In genomic region chr22:38240734-38241252, GRCh38 we compare ENCODE assay signal across 8 cellular contexts. TPM values are rescaled to one million over a fixed set of nuclear protein-coding genes. Genes with fewer than 3 reads are reported as not detected.
DNase-seq lines count a peak whose midpoint lies in the region; ATAC-seq, FAIRE-seq and TF ChIP-seq lines count a peak whose summit lies in the region.

No MANE protein-coding gene starts in this region.

- no peaks in the 10 kb centered on the region for H3K79me2 ChIP-seq in keratinocyte (ENCODE audit: control insufficient read depth, insufficient read depth, low read length)

- no peak for ATAC-seq in activated naive CD4-positive, alpha-beta T cell treated with anti-CD3 and anti-CD28 coated beads, Interleukin-2, amount 50 U/mL, for 72 hours
- no peak for ATAC-seq in GM18519 (IDR thresholded peaks at IDR 0.05; ENCODE audit: low FRiP score, unreplicated experiment)

- no peaks in the 10 kb centered on the region for H3K4me1 Mint-ChIP-seq in activated naive CD4-positive, alpha-beta T cell treated with anti-CD3 and anti-CD28 coated beads, Interleukin-2, amount 10 ng/mL, durations not matched to agents 7 days and 5 days

- H3K4me3 ChIP-seq in astrocyte of the spinal cord (ENCODE audit: low read depth, low read length) (no peak overlapping the region), keratinocyte (ENCODE audit: control insufficient read depth in 2 of 3, extremely low read depth in 1 of 3, insufficient read depth in 2 of 3, low read depth in 1 of 3, low read length in 3 of 3) (no peak overlapping the region)

- no peaks in the 10 kb centered on the region for H3K27me3 Mint-ChIP-seq in activated naive CD4-positive, alpha-beta T cell treated with anti-CD3 and anti-CD28 coated beads, Interleukin-2, amount 10 ng/mL, durations not matched to agents 7 days and 5 days

- peaks cover 47% of the 10 kb centered on the region for H3K4me1 ChIP-seq in keratinocyte (ENCODE audit: control insufficient read depth, extremely low read depth, insufficient read depth, low read length)

- H3K9me3 Mint-ChIP-seq in activated naive CD4-positive, alpha-beta T cell treated with anti-CD3 and anti-CD28 coated beads, Interleukin-2, amount 50 U/mL, for 72 hours, result no peaks in the 10 kb centered on the region
- H3K9me3 Mint-ChIP-seq in activated naive CD4-positive, alpha-beta T cell treated with anti-CD3 and anti-CD28 coated beads, Interleukin-2, amount 10 ng/mL, durations not matched to agents 7 days and 5 days, result no peaks in the 10 kb centered on the region

- TF ChIP-seq CTCF in astrocyte of the spinal cord (IDR thresholded peaks at IDR 0.05; ENCODE audit: low read depth, low read length), result no peak
- no peak for TF ChIP-seq CTCF in keratinocyte (optimal IDR thresholded peaks at IDR 0.05 in 1 of 3, IDR thresholded peaks at IDR 0.05 in 1 of 3, conservative IDR thresholded peaks at IDR 0.05 in 1 of 3; ENCODE audit: extremely low read depth in 1 of 3, insufficient read depth in 2 of 3, low read length in 3 of 3)

- peak overlapping the region; percentile 89 for H3K27ac ChIP-seq in keratinocyte (ENCODE audit: control insufficient read depth, insufficient read depth, low read length)

- FAIRE-seq in keratinocyte (lab: Jason Lieb, UNC), result peak; percentile 97
- FAIRE-seq in urothelium cell line (lab: Jason Lieb, UNC), result peak; percentile 30

- no peaks in the 10 kb centered on the region for H3K36me3 Mint-ChIP-seq in activated naive CD4-positive, alpha-beta T cell treated with anti-CD3 and anti-CD28 coated beads, Interleukin-2, amount 50 U/mL, for 72 hours
- peaks cover 11% of the 10 kb centered on the region for H3K36me3 Mint-ChIP-seq in activated naive CD4-positive, alpha-beta T cell treated with anti-CD3 and anti-CD28 coated beads, Interleukin-2, amount 10 ng/mL, durations not matched to agents 7 days and 5 days

- H4K20me1 ChIP-seq in keratinocyte (ENCODE audit: control insufficient read depth, extremely low read depth, insufficient read depth, low read length), result no peaks in the 10 kb centered on the region

- dilution Hi-C loops in keratinocyte (cut with MboI; ENCODE audit: extremely low pct_ligation_motif_present, low sequenced_read_pairs), result no loop called here

- H3K9ac ChIP-seq in keratinocyte (ENCODE audit: control insufficient read depth, extremely low read depth, insufficient read depth, low read length), result peak overlapping the region; percentile 70

- no peaks in the 10 kb centered on the region for H3K27me3 ChIP-seq in keratinocyte (ENCODE audit: control insufficient read depth, extremely low read depth, insufficient read depth, low read length)

- in situ Hi-C loops in astrocyte of the spinal cord (cut with HindIII; ENCODE audit: low sequenced_read_pairs), result no loop called here

- no peak for DNase-seq in activated naive CD4-positive, alpha-beta T cell treated with anti-CD3 and anti-CD28 coated beads, Interleukin-2, amount 50 U/mL, for 72 hours (ENCODE audit: low spot score in 2 of 2)
- no peak for DNase-seq in activated naive CD4-positive, alpha-beta T cell treated with anti-CD3 and anti-CD28 coated beads, Interleukin-2, amount 10 ng/mL, durations not matched to agents 7 days and 5 days
- peak; percentile 95 for DNase-seq in astrocyte of the spinal cord (ENCODE audit: low read depth, low spot score)
- no peak for DNase-seq in keratinocyte (ENCODE audit: low read depth, low spot score)
- peak; percentile 90 for DNase-seq in urothelium cell line (ENCODE audit: low spot score)
- DNase-seq in posterior vena cava (ENCODE audit: low spot score), result no peak
- DNase-seq in T-helper 2 cell, result no peak

- peaks cover 9 to 20% of the 10 kb centered on the region in 2 experiments for H3K36me3 ChIP-seq in keratinocyte (ENCODE audit: control insufficient read depth in 2 of 2, extremely low read depth in 1 of 2, insufficient read depth in 2 of 2, low read length in 2 of 2)

- no peaks in the 10 kb centered on the region for H3K9me3 ChIP-seq in keratinocyte (ENCODE audit: control insufficient read depth, low read depth, low read length)

- H3K4me3 Mint-ChIP-seq in activated naive CD4-positive, alpha-beta T cell treated with anti-CD3 and anti-CD28 coated beads, Interleukin-2, amount 10 ng/mL, durations not matched to agents 7 days and 5 days, result no peak overlapping the region

- H3K9me1 ChIP-seq in keratinocyte (ENCODE audit: control insufficient read depth, extremely low read depth, insufficient read depth, low read length), result no peaks in the 10 kb centered on the region

- CTCF ChIA-PET in activated naive CD4-positive, alpha-beta T cell treated with anti-CD3 and anti-CD28 coated beads, Interleukin-2, amount 10 ng/mL, durations not matched to agents 7 days and 5 days (lab: Charles Lee), result no interaction called here

- H2AFZ ChIP-seq in keratinocyte (ENCODE audit: control insufficient read depth, low read length), result no peak overlapping the region

- H3K4me2 ChIP-seq in keratinocyte (ENCODE audit: control insufficient read depth, extremely low read depth, insufficient read depth, low read depth, low read length), result peak overlapping the region; percentile 49

- intact Hi-C loops in posterior vena cava (cut with DNase I), result no loop called here

- peak overlapping the region; percentile 7 to 62 for H3K27ac Mint-ChIP-seq in activated naive CD4-positive, alpha-beta T cell treated with anti-CD3 and anti-CD28 coated beads, Interleukin-2, amount 50 U/mL, for 72 hours
- H3K27ac Mint-ChIP-seq in activated naive CD4-positive, alpha-beta T cell treated with anti-CD3 and anti-CD28 coated beads, Interleukin-2, amount 10 ng/mL, durations not matched to agents 7 days and 5 days, result no peak overlapping the region

RNA-seq across cellular contexts. Expression of gene TMEM184B, which starts 32.0 kb away (rescaled TPM):
- 10 to 100 TPM; 21.4 to 22.0 TPM for total RNA-seq in activated naive CD4-positive, alpha-beta T cell treated with anti-CD3 and anti-CD28 coated beads, Interleukin-2, amount 50 U/mL, for 72 hours
- polyA plus RNA-seq in keratinocyte, result 12.8 to 47.3 TPM (median 18.8 TPM) in 3 replicates
- 3.8 TPM for polyA plus RNA-seq in keratinocyte (2011; ENCODE audit: low read depth)
- polyA plus RNA-seq in keratinocyte (2011; cell fraction: cytosol; rRNA removed), result 25.0 and 37.5 TPM in 2 replicates
- 52.2 and 66.1 TPM in 2 replicates for polyA plus RNA-seq in keratinocyte (2011; cell fraction: nucleus; rRNA removed)
- polyA plus RNA-seq in keratinocyte (2012; ENCODE audit: low replicate concordance), result 27.6 and 57.4 TPM in 2 replicates
- polyA minus RNA-seq in keratinocyte, result 25.2 to 78.0 TPM (median 29.0 TPM) in 3 replicates
- 72.3 TPM for polyA minus RNA-seq in keratinocyte (2011; cell fraction: cytosol; rRNA and poly(A)+ RNA removed)
- polyA minus RNA-seq in keratinocyte (2011; cell fraction: nucleus; rRNA and poly(A)+ RNA removed), result 35.3 and 44.1 TPM in 2 replicates
- total RNA-seq in posterior vena cava, result 10 to 100 TPM; 42.9 to 49.7 TPM

RNA-seq across cellular contexts. Expression of gene MAFF, which starts 39.0 kb away (rescaled TPM):
- total RNA-seq in activated naive CD4-positive, alpha-beta T cell treated with anti-CD3 and anti-CD28 coated beads, Interleukin-2, amount 50 U/mL, for 72 hours, result 10 to 100 TPM; 12.4 to 21.2 TPM
- 8.6 to 10.5 TPM (median 10.5 TPM) in 3 replicates for polyA plus RNA-seq in keratinocyte
- 29.6 TPM for polyA plus RNA-seq in keratinocyte (2011; ENCODE audit: low read depth)
- polyA plus RNA-seq in keratinocyte (2011; cell fraction: cytosol; rRNA removed), result 7.0 and 9.8 TPM in 2 replicates
- polyA plus RNA-seq in keratinocyte (2011; cell fraction: nucleus; rRNA removed), result 12.7 and 15.8 TPM in 2 replicates
- 12.2 and 74.2 TPM in 2 replicates for polyA plus RNA-seq in keratinocyte (2012; ENCODE audit: low replicate concordance)
- polyA minus RNA-seq in keratinocyte, result 3.1 to 3.9 TPM (median 3.5 TPM) in 3 replicates
- polyA minus RNA-seq in keratinocyte (2011; cell fraction: cytosol; rRNA and poly(A)+ RNA removed), result 12.3 TPM
- polyA minus RNA-seq in keratinocyte (2011; cell fraction: nucleus; rRNA and poly(A)+ RNA removed), result 8.0 and 8.1 TPM in 2 replicates
- total RNA-seq in posterior vena cava, result 10 to 100 TPM; 22.1 to 72.7 TPM

RNA-seq across cellular contexts. Expression of gene PLA2G6, which starts 59.2 kb away (rescaled TPM):
- 10 to 100 TPM; 74.3 to 75.7 TPM for total RNA-seq in activated naive CD4-positive, alpha-beta T cell treated with anti-CD3 and anti-CD28 coated beads, Interleukin-2, amount 50 U/mL, for 72 hours
- polyA plus RNA-seq in keratinocyte, result 4.6 to 12.1 TPM (median 5.2 TPM) in 3 replicates
- polyA plus RNA-seq in keratinocyte (2011; ENCODE audit: low read depth), result 1.6 TPM
- polyA plus RNA-seq in keratinocyte (2011; cell fraction: cytosol; rRNA removed), result 1.4 and 2.3 TPM in 2 replicates
- polyA plus RNA-seq in keratinocyte (2011; cell fraction: nucleus; rRNA removed), result 34.0 and 40.8 TPM in 2 replicates
- 3.2 and 9.8 TPM in 2 replicates for polyA plus RNA-seq in keratinocyte (2012; ENCODE audit: low replicate concordance)
- 4.4 to 20.7 TPM (median 14.4 TPM) in 3 replicates for polyA minus RNA-seq in keratinocyte
- 5.0 TPM for polyA minus RNA-seq in keratinocyte (2011; cell fraction: cytosol; rRNA and poly(A)+ RNA removed)
- polyA minus RNA-seq in keratinocyte (2011; cell fraction: nucleus; rRNA and poly(A)+ RNA removed), result 16.8 and 27.8 TPM in 2 replicates
- total RNA-seq in posterior vena cava, result 10 to 100 TPM; 13.7 to 14.3 TPM

Comparison
In these comparisons a context has a peak if more than half of its experiments do, and no peak if none do; other contexts are left out.
1. DNase-seq: peak in astrocyte of the spinal cord (single experiment) and urothelium cell line (single experiment); none in activated naive CD4-positive, alpha-beta T cell treated with anti-CD3 and anti-CD28 coated beads, Interleukin-2, amount 50 U/mL, for 72 hours (0 of 2), activated naive CD4-positive, alpha-beta T cell treated with anti-CD3 and anti-CD28 coated beads, Interleukin-2, amount 10 ng/mL, durations not matched to agents 7 days and 5 days (single experiment), keratinocyte (single experiment), posterior vena cava (single experiment) and T-helper 2 cell (0 of 5).
2. RNA of gene PLA2G6, which starts 59.2 kb away (total RNA-seq): 74.3 to 75.7 TPM in activated naive CD4-positive, alpha-beta T cell treated with anti-CD3 and anti-CD28 coated beads, Interleukin-2, amount 50 U/mL, for 72 hours; 13.7 to 14.3 TPM in posterior vena cava; every median in the first group is over 4 times any median in the second.